In the genomic region with DNA sequence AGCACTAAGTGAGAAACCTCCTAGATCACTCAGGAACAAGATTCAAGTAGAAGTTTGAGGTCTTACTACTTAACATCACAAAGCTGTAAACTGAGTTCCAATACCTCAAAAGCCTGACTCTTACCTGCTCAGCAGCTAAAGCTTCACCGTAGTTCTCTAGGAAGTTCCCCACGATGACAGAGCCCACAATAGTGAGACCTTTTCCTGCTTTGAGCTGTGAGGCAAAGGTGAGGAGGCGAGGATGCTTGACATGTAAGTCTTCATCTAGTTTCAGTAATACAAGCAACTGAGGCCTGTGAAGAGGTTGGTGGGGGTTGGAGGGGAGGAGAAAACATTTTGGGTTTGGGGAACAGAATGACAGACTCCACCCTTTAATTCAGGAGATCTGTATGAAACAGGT, we compare ENCODE assay signal across 1 cellular context.
TF ChIP-seq lines count a peak whose summit lies in the region.

No MANE protein-coding gene starts in this region.

TF ChIP-seq in IMR-90, 13 proteins besides CTCF, POLR2A, EP300 and RAD21:
- TF ChIP-seq MXI1 (IDR thresholded peaks at IDR 0.05; ENCODE audit: borderline replicate concordance, low read depth, low read length) (no peak), CHD1 (IDR thresholded peaks at IDR 0.05; ENCODE audit: low read depth, low read length) (no peak), NFE2L2 (IDR thresholded peaks at IDR 0.05; ENCODE audit: low read depth, low read length) (no peak), CEBPB (IDR thresholded peaks at IDR 0.05; ENCODE audit: low read depth, low read length) (no peak), MAZ (IDR thresholded peaks at IDR 0.05; ENCODE audit: borderline replicate concordance, low read depth, low read length) (no peak)
